In the genomic region with DNA sequence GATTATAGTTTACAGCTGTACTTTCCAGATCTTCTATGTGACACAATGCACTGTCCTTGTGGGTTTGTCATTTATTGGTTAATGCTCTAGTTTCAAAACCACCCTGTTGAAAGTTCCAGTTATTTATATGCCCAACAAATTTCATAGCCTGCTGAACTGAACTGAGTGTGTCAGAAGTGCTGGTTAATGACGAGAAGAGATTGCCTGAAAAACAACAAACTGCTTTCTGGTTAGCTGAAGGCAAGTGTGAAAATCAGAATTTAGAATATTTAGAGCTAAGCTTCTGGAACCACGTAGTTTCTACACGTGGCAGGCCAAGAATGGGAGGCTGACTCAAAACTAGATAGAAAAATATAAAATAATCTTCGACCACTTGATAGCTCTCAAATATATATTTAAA, we compare ENCODE assay signal across 1 cellular context.
TF ChIP-seq lines count a peak whose summit lies in the region.

No MANE protein-coding gene starts in this region.

TF ChIP-seq in GM12878, 131 proteins besides CTCF, POLR2A, EP300 and RAD21 (continued from another document):
- no peak for TF ChIP-seq ZNF592 (IDR thresholded peaks at IDR 0.05)
- peak; percentile 27; the same call in 1 of the 2 replicates for TF ChIP-seq RUNX3 (IDR thresholded peaks at IDR 0.05; ENCODE audit: low read length)
- no peak for TF ChIP-seq USF2 (IDR thresholded peaks at IDR 0.05; ENCODE audit: borderline replicate concordance, low read depth, low read length)
- peak; percentile 61 for TF ChIP-seq JUNB (IDR thresholded peaks at IDR 0.05)
- no peak for TF ChIP-seq KLF5 (IDR thresholded peaks at IDR 0.05; ENCODE audit: partially characterized antibody)
- TF ChIP-seq BHLHE40 (IDR thresholded peaks at IDR 0.05; ENCODE audit: borderline replicate concordance in 1 of 2, low read depth in 2 of 2, low read length in 1 of 2) = peak in 1 of 2 experiments; percentile 26; a peak in 1 of 4 replicates
